Comparison of ENCODE assay signal across 8 cellular contexts in the genomic region with DNA sequence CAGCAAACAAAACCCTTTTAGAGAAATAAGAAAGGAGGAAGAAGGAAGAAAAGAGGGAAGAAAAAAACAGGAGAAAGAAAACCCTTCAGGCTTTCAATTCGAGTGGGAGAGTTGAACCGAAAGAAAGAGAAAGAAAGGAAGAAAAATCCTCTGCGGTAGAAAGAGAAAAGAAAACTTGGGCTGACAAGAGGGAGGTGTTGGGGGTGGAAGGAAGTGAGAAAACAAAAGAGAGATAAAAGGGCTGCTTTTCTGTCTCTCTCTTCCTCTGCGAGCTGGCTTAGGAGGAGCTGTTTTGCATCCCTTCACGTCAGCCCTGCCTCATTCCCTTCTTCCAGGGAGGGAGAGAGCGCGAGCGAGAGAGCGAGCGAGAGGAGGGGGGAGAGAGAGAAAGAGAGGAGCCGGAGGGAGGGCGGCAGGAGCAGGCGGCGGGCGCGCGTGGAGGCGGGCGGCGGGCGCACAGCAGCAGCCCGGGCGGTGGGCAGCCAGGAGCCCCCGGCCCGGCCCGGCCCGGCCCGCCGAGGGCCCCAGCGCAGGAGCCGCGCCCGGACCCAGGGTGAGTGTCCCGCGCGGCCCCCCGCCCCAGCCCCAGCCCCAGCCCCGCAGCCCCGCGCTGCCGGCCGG. TPM values are rescaled to one million over a fixed set of nuclear protein-coding genes. Genes with fewer than 3 reads are reported as not detected.
DNase-seq lines count a peak whose midpoint lies in the region; ATAC-seq and TF ChIP-seq lines count a peak whose summit lies in the region.

A gene with protein sequence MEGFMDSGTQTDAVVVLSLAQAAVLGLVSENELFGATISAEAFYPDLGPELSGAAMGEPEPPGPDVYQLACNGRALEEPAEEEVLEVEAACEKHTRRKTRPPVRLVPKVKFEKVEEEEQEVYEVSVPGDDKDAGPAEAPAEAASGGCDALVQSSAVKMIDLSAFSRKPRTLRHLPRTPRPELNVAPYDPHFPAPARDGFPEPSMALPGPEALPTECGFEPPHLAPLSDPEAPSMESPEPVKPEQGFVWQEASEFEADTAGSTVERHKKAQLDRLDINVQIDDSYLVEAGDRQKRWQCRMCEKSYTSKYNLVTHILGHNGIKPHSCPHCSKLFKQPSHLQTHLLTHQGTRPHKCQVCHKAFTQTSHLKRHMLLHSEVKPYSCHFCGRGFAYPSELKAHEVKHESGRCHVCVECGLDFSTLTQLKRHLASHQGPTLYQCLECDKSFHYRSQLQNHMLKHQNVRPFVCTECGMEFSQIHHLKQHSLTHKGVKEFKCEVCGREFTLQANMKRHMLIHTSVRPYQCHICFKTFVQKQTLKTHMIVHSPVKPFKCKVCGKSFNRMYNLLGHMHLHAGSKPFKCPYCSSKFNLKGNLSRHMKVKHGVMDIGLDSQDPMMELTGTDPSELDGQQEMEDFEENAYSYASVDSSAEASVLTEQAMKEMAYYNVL (plus strand): TSS at position 263 of the 621 bp plus-strand sequence. CDS start 65,814 bp downstream, outside the sequence.

- no peaks in the 10 kb centered on the region for H3K9me3 ChIP-seq in heart left ventricle

- TF ChIP-seq POLR2A in heart left ventricle (IDR thresholded peaks at IDR 0.05), result no peak

- ATAC-seq in HG02759 (IDR thresholded peaks at IDR 0.05; ENCODE audit: unreplicated experiment) (peak; percentile 23), heart left ventricle (peak; percentile 28 to 52 (median 42)), omental fat pad (ENCODE audit: low FRiP score) (peak; percentile 33), GM21360 (IDR thresholded peaks at IDR 0.05; ENCODE audit: unreplicated experiment) (no peak)

- TF ChIP-seq CTCF in heart left ventricle (IDR thresholded peaks at IDR 0.05) (no peak), omental fat pad (IDR thresholded peaks at IDR 0.05) (no peak)

- peak within 1 kb of the TSS; percentile 69 to 95 (median 89) for H3K27ac ChIP-seq in heart left ventricle

- peak within 1 kb of the TSS; percentile 66 to 98 (median 85) for H3K4me3 ChIP-seq in heart left ventricle

- H3K4me1 ChIP-seq in heart left ventricle, result peaks cover 0 to 64% (median 37%) of the 10 kb centered on the region in 12 donors

- H3K36me3 ChIP-seq in heart left ventricle, result no peaks in the 10 kb centered on the region

- WGBS in heart left ventricle, 4 donors, result 0 to 2% (median 1%) methylated on average over 21 to 42 of the region's 42 CpGs

- H3K27me3 ChIP-seq in heart left ventricle, result no peaks in the 10 kb centered on the region

- DNase-seq in NCI-H510A treated with DMSO at 0.1 percent for 48 hours (lab: John Stamatoyannopoulos, UW) (peak; percentile 16), NCI-H510A (lab: John Stamatoyannopoulos, UW) (no peak), OCI-M1 (lab: John Stamatoyannopoulos, UW) (peak; percentile 62), amniotic epithelial cell (ENCODE audit: low read depth) (peak; percentile 72), heart left ventricle (peak; percentile 56 to 80 (median 67)), omental fat pad (ENCODE audit: low spot score) (no peak)

- intact Hi-C loops in heart left ventricle (cut with DNase I), result loop anchor here in 8 of 10 donors (2.0 to 10.0 kb wide), 8 partner anchors 64 to 109 kb away; a partner anchor contains a TSS

RNA-seq across cellular contexts. Expression of the gene that starts here (rescaled TPM):
- total RNA-seq in heart left ventricle (10 to 100 TPM in 1 of 9 donors, 1 to 10 TPM in 8; 2.9 to 22.4 (median 5.9) TPM), omental fat pad (10 to 100 TPM in 1 of 4 donors, 1 to 10 TPM in 3; 5.4 to 13.9 (median 7.0) TPM)
- 1 to 10 TPM; 3.4 to 6.1 TPM for polyA plus RNA-seq in heart left ventricle

Comparison
In these comparisons a context has a peak if more than half of its experiments do, and no peak if none do; other contexts are left out.
1. DNase-seq: peak in NCI-H510A treated with DMSO at 0.1 percent for 48 hours (single experiment), OCI-M1 (single experiment), amniotic epithelial cell (single experiment) and heart left ventricle (5 of 5); none in NCI-H510A (single experiment) and omental fat pad (single experiment).